13 cellular contexts compared by ENCODE assay signal in the genomic region with DNA sequence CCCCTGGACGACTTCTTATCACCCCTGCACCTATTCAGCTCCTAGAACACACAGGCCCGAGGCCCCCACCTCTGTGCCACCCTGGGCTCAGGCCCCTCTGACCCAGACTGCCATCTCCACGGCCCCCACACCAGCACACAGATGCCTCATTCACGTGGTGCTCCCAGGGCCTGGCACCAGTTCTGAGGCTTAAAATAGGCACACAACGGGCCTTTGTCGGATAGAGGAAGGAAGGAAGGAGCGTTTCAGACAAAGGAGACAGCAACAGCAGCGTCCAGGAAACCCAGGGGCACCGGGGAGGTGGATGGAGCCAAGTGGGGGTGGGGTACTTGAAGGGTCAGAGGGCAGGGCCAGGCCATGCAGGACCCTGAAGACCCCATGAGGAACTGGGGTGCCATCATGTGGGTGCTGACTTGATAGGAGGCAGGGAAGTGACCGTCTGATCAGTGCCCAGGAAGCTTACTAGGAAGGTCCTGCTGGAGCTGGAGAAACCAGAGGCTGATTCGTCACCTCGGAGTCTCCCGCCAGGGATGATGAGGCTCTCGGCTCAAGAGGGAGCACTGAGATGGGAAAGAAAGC. TPM values are rescaled to one million over a fixed set of nuclear protein-coding genes. Genes with fewer than 3 reads are reported as not detected.
DNase-seq lines count a peak whose midpoint lies in the region; ATAC-seq, FAIRE-seq and TF ChIP-seq lines count a peak whose summit lies in the region.
"Had no signal": no experiment of that assay in that cellular context is flagged by ENCODE, and none has a peak within 500 bp of the region (broad histone marks: within the 10 kb centered on the region; RNA-seq: fewer than 3 reads in every experiment).

No MANE protein-coding gene starts in this region.

- H3K4me1 ChIP-seq in endothelial cell of umbilical vein (ENCODE audit: control insufficient read depth, extremely low read depth, insufficient read depth, low read length) (peaks cover 10% of the 10 kb centered on the region), upper lobe of right lung (peaks cover 8% of the 10 kb centered on the region)
- H3K4me1 ChIP-seq: tibial artery had no signal

- BruUV-seq in endothelial cell of umbilical vein (replicated peaks; lab: Mats Ljungman, UMichigan), result no TSS peak

- no peak for FAIRE-seq in endothelial cell of umbilical vein (lab: Jason Lieb, UNC)

- H3K4me3 ChIP-seq in endothelial cell of umbilical vein (replicated peaks in 1 of 3; ENCODE audit: insufficient read depth in 1 of 3, low read depth in 1 of 3, low read length in 3 of 3) (no peak overlapping the region), upper lobe of right lung (no peak overlapping the region)
- H3K4me3 ChIP-seq: tibial artery had no signal

- no peak overlapping the region for H3K9ac ChIP-seq in endothelial cell of umbilical vein (replicated peaks; ENCODE audit: extremely low read depth, insufficient read depth, low read length)

- no peak overlapping the region for H3K4me2 ChIP-seq in endothelial cell of umbilical vein (ENCODE audit: insufficient read depth, low read length)

- TF ChIP-seq POLR2A in endothelial cell of umbilical vein (IDR thresholded peaks at IDR 0.05; ENCODE audit: low read depth, low read length), result no peak

- no peak for DNase-seq in activated naive CD8-positive, alpha-beta T cell treated with anti-CD3 and anti-CD28 coated beads, Interleukin-2, amount 10 ng/mL, durations not matched to agents 7 days and 5 days
- no peak for DNase-seq in activated naive CD8-positive, alpha-beta T cell treated with anti-CD3 and anti-CD28 coated beads for 36 hours
- peak; percentile 27 for DNase-seq in endothelial cell of umbilical vein (ENCODE audit: low read depth, low spot score)
- peak; percentile 92 for DNase-seq in midbrain (lab: John Stamatoyannopoulos, UW)
- no peak for DNase-seq in upper lobe of right lung
- DNase-seq in NCI-H1417 treated with DMSO at 0.1 percent for 48 hours (lab: John Stamatoyannopoulos, UW), result no peak
- DNase-seq in stimulated activated naive CD4-positive, alpha-beta T cell (lab: John Stamatoyannopoulos, UW), result no peak
- DNase-seq: 8988T, Karpas-422, NCI-H82 had no signal

- dilution Hi-C loops in endothelial cell of umbilical vein (cut with MboI; ENCODE audit: extremely low pct_ligation_motif_present, low sequenced_read_pairs), result loop anchor here (10.0 kb wide), 1 partner anchor 59 kb away; no protein-coding TSS in a partner anchor

- peak overlapping the region; percentile 13 for H3K27ac Mint-ChIP-seq in activated naive CD8-positive, alpha-beta T cell treated with anti-CD3 and anti-CD28 coated beads, Interleukin-2, amount 10 ng/mL, durations not matched to agents 7 days and 5 days
- H3K27ac Mint-ChIP-seq in activated naive CD8-positive, alpha-beta T cell treated with anti-CD3 and anti-CD28 coated beads for 36 hours, result no peak overlapping the region

- H3K9me3 ChIP-seq in endothelial cell of umbilical vein (replicated peaks; ENCODE audit: control insufficient read depth, insufficient read depth, low read length) (no peaks in the 10 kb centered on the region), upper lobe of right lung (no peaks in the 10 kb centered on the region)
- H3K9me3 ChIP-seq: tibial artery had no signal

- H4K20me1 ChIP-seq in endothelial cell of umbilical vein (replicated peaks; ENCODE audit: control insufficient read depth, extremely low read depth, insufficient read depth, low read length), result no peaks in the 10 kb centered on the region

- peaks cover 2 to 6% of the 10 kb centered on the region in 2 experiments for H3K27me3 ChIP-seq in endothelial cell of umbilical vein (ENCODE audit: control insufficient read depth in 2 of 2, insufficient read depth in 2 of 2, low read length in 2 of 2)
- no peaks in the 10 kb centered on the region for H3K27me3 ChIP-seq in upper lobe of right lung

- no peak for ATAC-seq in activated naive CD8-positive, alpha-beta T cell treated with anti-CD3 and anti-CD28 coated beads, Interleukin-2, amount 10 ng/mL, durations not matched to agents 7 days and 5 days (ENCODE audit: low read depth)
- ATAC-seq in upper lobe of right lung, result peak; percentile 50
- ATAC-seq in HG03469 (IDR thresholded peaks at IDR 0.05; ENCODE audit: unreplicated experiment), result no peak

- CTCF ChIA-PET in endothelial cell of umbilical vein (lab: Charles Lee), result interaction anchor here (1.1 kb wide), 1 partner anchor 47 kb away, joined by 5 read pairs; no protein-coding TSS in a partner anchor

- H3K9me1 ChIP-seq in endothelial cell of umbilical vein (replicated peaks; ENCODE audit: control insufficient read depth, extremely low read depth, insufficient read depth, low read length), result no peaks in the 10 kb centered on the region

- H3K27me3 Mint-ChIP-seq in activated naive CD8-positive, alpha-beta T cell treated with anti-CD3 and anti-CD28 coated beads, Interleukin-2, amount 10 ng/mL, durations not matched to agents 7 days and 5 days, result no peaks in the 10 kb centered on the region
- H3K27me3 Mint-ChIP-seq in activated naive CD8-positive, alpha-beta T cell treated with anti-CD3 and anti-CD28 coated beads for 36 hours, result no peaks in the 10 kb centered on the region

- intact Hi-C loops in endothelial cell of umbilical vein (cut with micrococcal nuclease) (no loop called here), upper lobe of right lung (cut with DNase I) (no loop called here)

- H3K36me3 ChIP-seq in endothelial cell of umbilical vein (ENCODE audit: control insufficient read depth in 2 of 2, extremely low read depth in 1 of 2, insufficient read depth in 2 of 2, low read length in 2 of 2), result no peaks in the 10 kb centered on the region
- no peaks in the 10 kb centered on the region for H3K36me3 ChIP-seq in upper lobe of right lung
- H3K36me3 ChIP-seq: tibial artery had no signal

- H3K9me3 Mint-ChIP-seq in activated naive CD8-positive, alpha-beta T cell treated with anti-CD3 and anti-CD28 coated beads, Interleukin-2, amount 10 ng/mL, durations not matched to agents 7 days and 5 days, result no peaks in the 10 kb centered on the region
- H3K9me3 Mint-ChIP-seq in activated naive CD8-positive, alpha-beta T cell treated with anti-CD3 and anti-CD28 coated beads for 36 hours, result no peaks in the 10 kb centered on the region

- peaks cover 4% of the 10 kb centered on the region for H3K4me1 Mint-ChIP-seq in activated naive CD8-positive, alpha-beta T cell treated with anti-CD3 and anti-CD28 coated beads, Interleukin-2, amount 10 ng/mL, durations not matched to agents 7 days and 5 days
- H3K4me1 Mint-ChIP-seq in activated naive CD8-positive, alpha-beta T cell treated with anti-CD3 and anti-CD28 coated beads for 36 hours, result peaks cover 16% of the 10 kb centered on the region

- H2AFZ ChIP-seq in endothelial cell of umbilical vein (ENCODE audit: low read depth, low read length), result peak overlapping the region; percentile 26

- H3K27ac ChIP-seq in endothelial cell of umbilical vein (ENCODE audit: insufficient read depth, low read depth, low read length) (no peak overlapping the region), upper lobe of right lung (no peak overlapping the region)
- H3K27ac ChIP-seq: tibial artery had no signal

- H3K4me3 Mint-ChIP-seq in activated naive CD8-positive, alpha-beta T cell treated with anti-CD3 and anti-CD28 coated beads, Interleukin-2, amount 10 ng/mL, durations not matched to agents 7 days and 5 days, result no peak overlapping the region
- H3K4me3 Mint-ChIP-seq in activated naive CD8-positive, alpha-beta T cell treated with anti-CD3 and anti-CD28 coated beads for 36 hours, result no peak overlapping the region

- TF ChIP-seq CTCF in endothelial cell of umbilical vein (IDR thresholded peaks at IDR 0.05; ENCODE audit: extremely low read depth in 1 of 2, insufficient read depth in 1 of 2, low read depth in 1 of 2, low read length in 2 of 2), result no peak
- no peak for TF ChIP-seq CTCF in upper lobe of right lung (IDR thresholded peaks at IDR 0.05)

- POLR2A ChIA-PET in activated naive CD8-positive, alpha-beta T cell treated with anti-CD3 and anti-CD28 coated beads, Interleukin-2, amount 10 ng/mL, durations not matched to agents 7 days and 5 days (lab: Charles Lee), result no interaction called here
- POLR2A ChIA-PET in endothelial cell of umbilical vein (lab: Charles Lee), result no interaction called here

- H3K79me2 ChIP-seq in endothelial cell of umbilical vein (ENCODE audit: control insufficient read depth, insufficient read depth, low read length), result no peaks in the 10 kb centered on the region

- H3K36me3 Mint-ChIP-seq in activated naive CD8-positive, alpha-beta T cell treated with anti-CD3 and anti-CD28 coated beads, Interleukin-2, amount 10 ng/mL, durations not matched to agents 7 days and 5 days, result no peaks in the 10 kb centered on the region
- no peaks in the 10 kb centered on the region for H3K36me3 Mint-ChIP-seq in activated naive CD8-positive, alpha-beta T cell treated with anti-CD3 and anti-CD28 coated beads for 36 hours

RNA-seq across cellular contexts. Expression of a gene that starts 7.1 kb away (rescaled TPM):
- 1 to 10 TPM; 1.2 to 2.2 TPM for total RNA-seq in activated naive CD8-positive, alpha-beta T cell treated with anti-CD3 and anti-CD28 coated beads, Interleukin-2, amount 10 ng/mL, durations not matched to agents 7 days and 5 days
- under 1 TPM; 0.36 to 0.45 TPM for total RNA-seq in activated naive CD8-positive, alpha-beta T cell treated with anti-CD3 and anti-CD28 coated beads for 36 hours
- total RNA-seq in endothelial cell of umbilical vein (0.72 and 0.84 TPM in 2 replicates), upper lobe of right lung (5.5 TPM)
- polyA plus RNA-seq in endothelial cell of umbilical vein, result 0.25 and 0.29 TPM in 2 replicates
- polyA plus RNA-seq in endothelial cell of umbilical vein (2011; cell fraction: cytosol; rRNA removed), result 0.17 and 0.30 TPM in 2 replicates
- 0.33 and 0.42 TPM in 2 replicates for polyA plus RNA-seq in endothelial cell of umbilical vein (2011; cell fraction: nucleus; rRNA removed)
- 0.35 and 0.76 TPM in 2 replicates for polyA plus RNA-seq in endothelial cell of umbilical vein (2012)
- 0.19 and 0.28 TPM in 2 replicates for polyA minus RNA-seq in endothelial cell of umbilical vein
- polyA minus RNA-seq in endothelial cell of umbilical vein (2011; cell fraction: cytosol; rRNA and poly(A)+ RNA removed), result not detected
- not detected in 2 replicates for polyA minus RNA-seq in endothelial cell of umbilical vein (2011; cell fraction: nucleus; rRNA and poly(A)+ RNA removed)

RNA-seq across cellular contexts. Expression of a gene that starts 25.8 kb away (rescaled TPM):
- total RNA-seq in activated naive CD8-positive, alpha-beta T cell treated with anti-CD3 and anti-CD28 coated beads, Interleukin-2, amount 10 ng/mL, durations not matched to agents 7 days and 5 days, result not detected
- under 1 TPM in 1 of 2 experiments, not detected in 1; 0.16 TPM for total RNA-seq in activated naive CD8-positive, alpha-beta T cell treated with anti-CD3 and anti-CD28 coated beads for 36 hours
- total RNA-seq in endothelial cell of umbilical vein (0.09 and 0.23 TPM in 2 replicates), upper lobe of right lung (1.8 TPM)
- polyA plus RNA-seq in endothelial cell of umbilical vein, result 0.17 and 0.43 TPM in 2 replicates
- polyA plus RNA-seq in endothelial cell of umbilical vein (2011; cell fraction: cytosol; rRNA removed), result 0.18 and 0.23 TPM in 2 replicates
- polyA plus RNA-seq in endothelial cell of umbilical vein (2011; cell fraction: nucleus; rRNA removed), result 0.08 and 0.14 TPM in 2 replicates
- 0.44 and 1.5 TPM in 2 replicates for polyA plus RNA-seq in endothelial cell of umbilical vein (2012)
- 0.91 and 3.6 TPM in 2 replicates for polyA minus RNA-seq in endothelial cell of umbilical vein
- polyA minus RNA-seq in endothelial cell of umbilical vein (2011; cell fraction: cytosol; rRNA and poly(A)+ RNA removed), result not detected
- 0.63 TPM in 1 of 2 replicates, not detected in the other for polyA minus RNA-seq in endothelial cell of umbilical vein (2011; cell fraction: nucleus; rRNA and poly(A)+ RNA removed)
- total RNA-seq: epithelial cell of proximal tubule had no signal

RNA-seq across cellular contexts. Expression of a gene that starts 44.4 kb away (rescaled TPM):
- total RNA-seq in activated naive CD8-positive, alpha-beta T cell treated with anti-CD3 and anti-CD28 coated beads, Interleukin-2, amount 10 ng/mL, durations not matched to agents 7 days and 5 days, result 10 to 100 TPM; 22.4 to 24.2 TPM
- 10 to 100 TPM; 50.5 to 52.1 TPM for total RNA-seq in activated naive CD8-positive, alpha-beta T cell treated with anti-CD3 and anti-CD28 coated beads for 36 hours
- total RNA-seq in endothelial cell of umbilical vein, result 25.8 and 28.0 TPM in 2 replicates
- polyA plus RNA-seq in endothelial cell of umbilical vein, result 43.1 and 49.4 TPM in 2 replicates
- polyA plus RNA-seq in endothelial cell of umbilical vein (2011; cell fraction: cytosol; rRNA removed), result 42.1 and 42.2 TPM in 2 replicates
- polyA plus RNA-seq in endothelial cell of umbilical vein (2011; cell fraction: nucleus; rRNA removed), result 18.2 and 19.2 TPM in 2 replicates
- polyA plus RNA-seq in endothelial cell of umbilical vein (2012), result 25.7 and 31.5 TPM in 2 replicates
- polyA minus RNA-seq in endothelial cell of umbilical vein, result 14.9 and 29.9 TPM in 2 replicates
- polyA minus RNA-seq in endothelial cell of umbilical vein (2011; cell fraction: cytosol; rRNA and poly(A)+ RNA removed), result 21.5 TPM
- polyA minus RNA-seq in endothelial cell of umbilical vein (2011; cell fraction: nucleus; rRNA and poly(A)+ RNA removed), result 6.7 and 7.7 TPM in 2 replicates
- total RNA-seq in upper lobe of right lung, result 26.7 TPM

Comparison
In these comparisons a context has a peak if more than half of its experiments do, and no peak if none do; other contexts are left out.
1. DNase-seq: peak in endothelial cell of umbilical vein (single experiment) and midbrain (single experiment); none in activated naive CD8-positive, alpha-beta T cell treated with anti-CD3 and anti-CD28 coated beads, Interleukin-2, amount 10 ng/mL, durations not matched to agents 7 days and 5 days (single experiment), activated naive CD8-positive, alpha-beta T cell treated with anti-CD3 and anti-CD28 coated beads for 36 hours (single experiment), upper lobe of right lung (single experiment), NCI-H1417 treated with DMSO at 0.1 percent for 48 hours (single experiment) and stimulated activated naive CD4-positive, alpha-beta T cell (0 of 6).